In genomic region chr3:32495609-32496008, GRCh38 we compare ENCODE assay signal across 1 cellular context.
TF ChIP-seq lines count a peak whose summit lies in the region.

No MANE protein-coding gene starts in this region.

TF ChIP-seq in HEK293, 187 proteins besides CTCF, POLR2A, EP300 and RAD21:
- TF ChIP-seq SCRT2 (tag by site-specific recombination; IDR thresholded peaks at IDR 0.05) (0 out of 2 replicates have a peak, but pooled peaks have one; percentile 20), ZNF521 (tag by site-specific recombination; IDR thresholded peaks at IDR 0.05) (no peak), SCRT1 (tag by site-specific recombination; IDR thresholded peaks at IDR 0.05; ENCODE audit: borderline replicate concordance) (0 out of 2 replicates have a peak, but pooled peaks have one; percentile 30)
